Comparison of ENCODE assay signal across 23 cellular contexts in the genomic region with DNA sequence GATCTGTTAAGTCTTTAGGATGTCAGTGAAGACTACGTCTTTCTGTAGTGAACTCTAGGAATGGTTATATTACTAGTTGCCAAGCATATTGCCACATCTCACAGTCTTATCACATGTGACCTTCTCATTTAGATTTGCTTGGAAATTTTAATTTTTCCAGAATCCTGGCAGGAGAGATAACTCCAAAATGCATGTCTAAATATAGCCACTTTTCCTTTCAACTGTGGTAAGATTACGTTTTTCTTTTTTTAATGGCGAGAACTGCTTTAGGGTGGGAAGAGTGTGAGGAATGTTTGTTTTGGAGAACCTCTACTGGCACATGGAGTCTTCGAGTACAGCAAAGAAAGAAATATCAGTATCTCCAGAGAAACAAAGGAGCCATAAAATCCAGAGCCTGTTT.
"Had no signal": no experiment of that assay in that cellular context is flagged by ENCODE, and none has a peak within 500 bp of the region (broad histone marks: within the 10 kb centered on the region; RNA-seq: fewer than 3 reads in every experiment).

No MANE protein-coding gene starts in this region.

- H3K4me1 Mint-ChIP-seq: activated CD4-positive, alpha-beta T cell treated with anti-CD3 and anti-CD28 coated beads for 36 hours; activated CD8-positive, alpha-beta memory T cell treated with anti-CD3 and anti-CD28 coated beads, Interleukin-2, amount 10 ng/mL, durations not matched to agents 7 days and 5 days; activated naive CD4-positive, alpha-beta T cell treated with anti-CD3 and anti-CD28 coated beads, Interleukin-2, amount 50 U/mL, for 24 hours; activated naive CD8-positive, alpha-beta T cell treated with anti-CD3 and anti-CD28 coated beads, Interleukin-2, amount 50 U/mL, for 24 hours; central memory CD8-positive, alpha-beta T cell had no signal

- ATAC-seq: activated CD4-positive, alpha-beta T cell treated with anti-CD3 and anti-CD28 coated beads for 36 hours; activated CD8-positive, alpha-beta memory T cell treated with anti-CD3 and anti-CD28 coated beads, Interleukin-2, amount 10 ng/mL, durations not matched to agents 7 days and 5 days; activated CD8-positive, alpha-beta T cell treated with anti-CD3 and anti-CD28 coated beads, Interleukin-2, amount 10 ng/mL, durations not matched to agents 7 days and 5 days; activated naive CD8-positive, alpha-beta T cell treated with anti-CD3 and anti-CD28 coated beads, Interleukin-2, amount 50 U/mL, for 24 hours; esophagus mucosa; left ventricle myocardium superior; mucosa of descending colon; natural killer cell treated with Interleukin-12 subunit alpha and Interleukin-12 subunit beta and Interleukin-15 and Interleukin-18, amount 100 ng/mL, for 72 hours had no signal

- H3K4me3 Mint-ChIP-seq: activated CD4-positive, alpha-beta T cell treated with anti-CD3 and anti-CD28 coated beads for 36 hours; activated CD8-positive, alpha-beta memory T cell treated with anti-CD3 and anti-CD28 coated beads, Interleukin-2, amount 10 ng/mL, durations not matched to agents 7 days and 5 days; activated CD8-positive, alpha-beta T cell treated with anti-CD3 and anti-CD28 coated beads, Interleukin-2, amount 10 ng/mL, durations not matched to agents 7 days and 5 days; activated naive CD4-positive, alpha-beta T cell treated with anti-CD3 and anti-CD28 coated beads, Interleukin-2, amount 50 U/mL, for 24 hours; activated naive CD8-positive, alpha-beta T cell treated with anti-CD3 and anti-CD28 coated beads, Interleukin-2, amount 50 U/mL, for 24 hours; central memory CD8-positive, alpha-beta T cell; natural killer cell treated with Interleukin-12 subunit alpha and Interleukin-12 subunit beta and Interleukin-15 and Interleukin-18, amount 100 ng/mL, for 72 hours; T-helper 2 cell treated with Interferon-gamma antibody and Interleukin-4, amounts not matched to agents 5 μg/mL and 100 μg/mL, for 36 hours had no signal

- H3K27me3 ChIP-seq: breast epithelium, colonic mucosa, ovary, transverse colon had no signal

- H3K36me3 Mint-ChIP-seq: activated CD8-positive, alpha-beta memory T cell treated with anti-CD3 and anti-CD28 coated beads, Interleukin-2, amount 10 ng/mL, durations not matched to agents 7 days and 5 days; activated naive CD4-positive, alpha-beta T cell treated with anti-CD3 and anti-CD28 coated beads, Interleukin-2, amount 50 U/mL, for 24 hours; natural killer cell treated with Interleukin-12 subunit alpha and Interleukin-12 subunit beta and Interleukin-15 and Interleukin-18, amount 100 ng/mL, for 72 hours had no signal

- H3K9me3 ChIP-seq: breast epithelium, colonic mucosa, mucosa of descending colon, ovary, transverse colon had no signal

- H3K4me1 ChIP-seq: breast epithelium, colonic mucosa, transverse colon had no signal

- H3K36me3 ChIP-seq: breast epithelium, colonic mucosa, ovary, transverse colon had no signal

- H3K27ac ChIP-seq: breast epithelium, colonic mucosa, ovary, transverse colon had no signal

- H3K27ac Mint-ChIP-seq: activated CD4-positive, alpha-beta T cell treated with anti-CD3 and anti-CD28 coated beads for 36 hours; activated CD8-positive, alpha-beta memory T cell treated with anti-CD3 and anti-CD28 coated beads, Interleukin-2, amount 10 ng/mL, durations not matched to agents 7 days and 5 days; activated CD8-positive, alpha-beta T cell treated with anti-CD3 and anti-CD28 coated beads, Interleukin-2, amount 10 ng/mL, durations not matched to agents 7 days and 5 days; activated naive CD4-positive, alpha-beta T cell treated with anti-CD3 and anti-CD28 coated beads, Interleukin-2, amount 50 U/mL, for 24 hours; activated naive CD8-positive, alpha-beta T cell treated with anti-CD3 and anti-CD28 coated beads, Interleukin-2, amount 50 U/mL, for 24 hours; activated T-helper 2 cell treated with anti-CD3 and anti-CD28 coated beads, Interferon-gamma antibody, Interleukin-2, Interleukin-4, amounts not matched to agents 10 μg/mL and 5 μg/mL and 100 μg/mL, durations not matched to agents 14 hours and 24 hours and 36 hours; natural killer cell treated with Interleukin-12 subunit alpha and Interleukin-12 subunit beta and Interleukin-15 and Interleukin-18, amount 100 ng/mL, for 72 hours; progenitor cell of endocrine pancreas; T-helper 2 cell treated with Interferon-gamma antibody and Interleukin-4, amounts not matched to agents 5 μg/mL and 100 μg/mL, for 36 hours had no signal

- H3K9me3 Mint-ChIP-seq: activated naive CD4-positive, alpha-beta T cell treated with anti-CD3 and anti-CD28 coated beads, Interleukin-2, amount 50 U/mL, for 24 hours; activated T-helper 2 cell treated with anti-CD3 and anti-CD28 coated beads, Interferon-gamma antibody, Interleukin-2, Interleukin-4, amounts not matched to agents 10 μg/mL and 5 μg/mL and 100 μg/mL, durations not matched to agents 14 hours and 24 hours and 36 hours; T-helper 2 cell treated with Interferon-gamma antibody and Interleukin-4, amounts not matched to agents 5 μg/mL and 100 μg/mL, for 36 hours had no signal

- H3K4me3 ChIP-seq: breast epithelium, colonic mucosa, mucosa of descending colon, ovary, transverse colon had no signal

- H3K27me3 Mint-ChIP-seq: activated CD8-positive, alpha-beta memory T cell treated with anti-CD3 and anti-CD28 coated beads, Interleukin-2, amount 10 ng/mL, durations not matched to agents 7 days and 5 days; activated naive CD8-positive, alpha-beta T cell treated with anti-CD3 and anti-CD28 coated beads, Interleukin-2, amount 50 U/mL, for 24 hours; central memory CD8-positive, alpha-beta T cell; natural killer cell treated with Interleukin-12 subunit alpha and Interleukin-12 subunit beta and Interleukin-15 and Interleukin-18, amount 100 ng/mL, for 72 hours; progenitor cell of endocrine pancreas had no signal

- DNase-seq: activated CD4-positive, alpha-beta T cell treated with anti-CD3 and anti-CD28 coated beads for 36 hours; activated CD4-positive, CD25-positive, alpha-beta regulatory T cell; activated CD8-positive, alpha-beta memory T cell treated with anti-CD3 and anti-CD28 coated beads, Interleukin-2, amount 10 ng/mL, durations not matched to agents 7 days and 5 days; activated CD8-positive, alpha-beta T cell treated with anti-CD3 and anti-CD28 coated beads, Interleukin-2, amount 10 ng/mL, durations not matched to agents 7 days and 5 days; activated naive CD8-positive, alpha-beta T cell treated with anti-CD3 and anti-CD28 coated beads, Interleukin-2, amount 50 U/mL, for 24 hours; activated T-cell treated with anti-CD3 and anti-CD28 coated beads, Interleukin-2, amount 50 U/mL, for 48 hours; anterior cingulate cortex; colonic mucosa; left ventricle myocardium superior; mucosa of descending colon; ovary; stimulated activated CD4-positive, alpha-beta T cell treated with anti-CD3 and anti-CD28 coated beads, Interleukin-15, amount 100 ng/mL, for 24 hours; stimulated activated naive CD4-positive, alpha-beta T cell; T-helper 1 cell; transverse colon had no signal
